In the genomic region with DNA sequence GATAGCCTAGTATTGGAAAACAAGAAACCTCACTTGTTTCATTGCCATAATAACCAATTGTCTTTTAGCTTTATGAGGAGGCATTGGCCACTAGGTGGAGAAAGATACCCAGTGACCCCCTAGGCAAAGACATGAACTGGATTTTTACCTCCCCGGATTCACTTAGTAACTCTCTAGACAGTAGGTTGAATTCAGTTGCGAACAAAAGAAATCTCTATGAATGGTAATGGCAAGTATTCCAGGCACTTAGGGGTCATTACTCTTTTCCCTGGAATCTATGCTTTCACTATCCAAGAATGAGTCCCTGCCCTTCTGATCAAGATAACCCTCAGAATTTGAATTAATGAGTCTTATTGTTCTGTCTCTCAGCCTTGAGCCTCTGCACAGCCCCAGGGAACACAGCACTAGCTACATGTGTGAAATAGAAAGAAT, we compare ENCODE assay signal across 8 cellular contexts. TPM values are rescaled to one million over a fixed set of nuclear protein-coding genes. Genes with fewer than 3 reads are reported as not detected.
A peak's percentile ranks its signal among the peaks of the same experiment; 100 is the strongest.
DNase-seq lines count a peak whose midpoint lies in the region; ATAC-seq and TF ChIP-seq lines count a peak whose summit lies in the region.

No MANE protein-coding gene starts in this region.

- no peaks in the 10 kb centered on the region for H3K4me1 Mint-ChIP-seq in activated CD8-positive, alpha-beta memory T cell treated with anti-CD3 and anti-CD28 coated beads, Interleukin-2, amount 10 ng/mL, durations not matched to agents 7 days and 5 days

- no peaks in the 10 kb centered on the region for H3K36me3 Mint-ChIP-seq in activated CD8-positive, alpha-beta memory T cell treated with anti-CD3 and anti-CD28 coated beads, Interleukin-2, amount 10 ng/mL, durations not matched to agents 7 days and 5 days

- TF ChIP-seq CTCF in 22Rv1 (IDR thresholded peaks at IDR 0.05) (peak; percentile 63), GM20000 (IDR thresholded peaks at IDR 0.05; ENCODE audit: extremely low read depth, missing control alignments) (no peak), liver (IDR thresholded peaks at IDR 0.05; ENCODE audit: low read depth, low read length, missing input control) (peak; percentile 34)

- H3K9me3 Mint-ChIP-seq in activated CD8-positive, alpha-beta memory T cell treated with anti-CD3 and anti-CD28 coated beads, Interleukin-2, amount 10 ng/mL, durations not matched to agents 7 days and 5 days (ENCODE audit: low read depth), result no peaks in the 10 kb centered on the region

- ATAC-seq in activated CD8-positive, alpha-beta memory T cell treated with anti-CD3 and anti-CD28 coated beads, Interleukin-2, amount 10 ng/mL, durations not matched to agents 7 days and 5 days, result no peak
- ATAC-seq in GM21528 (IDR thresholded peaks at IDR 0.05; ENCODE audit: low FRiP score, unreplicated experiment) (no peak), left colon (no peak)

- DNase-seq in GM20000 (ENCODE audit: low spot score), result peak; percentile 35
- DNase-seq in NCI-H460 (ENCODE audit: extremely low read depth, low read depth), result peak; percentile 15
- DNase-seq in cerebellar cortex (ENCODE audit: low spot score), result peak; percentile 61
- DNase-seq in activated CD8-positive, alpha-beta memory T cell treated with anti-CD3 and anti-CD28 coated beads, Interleukin-2, amount 10 ng/mL, durations not matched to agents 7 days and 5 days, result no peak
- no peak for DNase-seq in left colon

- no peak overlapping the region for H3K4me3 ChIP-seq in liver (ENCODE audit: low read depth in 1 of 3, low read length in 3 of 3)

- H3K9ac ChIP-seq in liver (ENCODE audit: low read depth in 1 of 2, low read length in 2 of 2), result no peak overlapping the region

- intact Hi-C loops in left colon (cut with DNase I, micrococcal nuclease), result no loop called here

- H3K27me3 ChIP-seq in liver (ENCODE audit: control insufficient read depth in 4 of 4, insufficient read depth in 4 of 4, low read length in 3 of 4), result peaks cover 0 to 3% (median 1%) of the 10 kb centered on the region in 4 donors

- no peaks in the 10 kb centered on the region for H3K36me3 ChIP-seq in liver (ENCODE audit: control insufficient read depth in 4 of 4, insufficient read depth in 3 of 4, low read depth in 1 of 4, low read length in 3 of 4)

- no peak overlapping the region for H3K27ac ChIP-seq in 22Rv1
- no peak overlapping the region for H3K27ac ChIP-seq in liver (ENCODE audit: low read depth in 1 of 2, low read length in 2 of 2)

- no peak overlapping the region for H3K4me3 Mint-ChIP-seq in activated CD8-positive, alpha-beta memory T cell treated with anti-CD3 and anti-CD28 coated beads, Interleukin-2, amount 10 ng/mL, durations not matched to agents 7 days and 5 days

- CTCF ChIA-PET in activated CD8-positive, alpha-beta memory T cell treated with anti-CD3 and anti-CD28 coated beads, Interleukin-2, amount 10 ng/mL, durations not matched to agents 7 days and 5 days (lab: Charles Lee), result interaction anchor here (0.6 to 1.2 kb wide), 3 partner anchors 9 to 197 kb away, joined by 3 to 7 read pairs (median 3); no protein-coding TSS in a partner anchor

- no peaks in the 10 kb centered on the region for H3K4me1 ChIP-seq in liver (ENCODE audit: control insufficient read depth in 4 of 4, insufficient read depth in 4 of 4, low read length in 3 of 4)

- H3K27ac Mint-ChIP-seq in activated CD8-positive, alpha-beta memory T cell treated with anti-CD3 and anti-CD28 coated beads, Interleukin-2, amount 10 ng/mL, durations not matched to agents 7 days and 5 days, result no peak overlapping the region

- 25% methylated on average over 2 of the region's 2 CpGs for WGBS in liver

- no peaks in the 10 kb centered on the region for H3K9me3 ChIP-seq in liver (ENCODE audit: control insufficient read depth in 4 of 4, low read length in 3 of 4)

- H3K27me3 Mint-ChIP-seq in activated CD8-positive, alpha-beta memory T cell treated with anti-CD3 and anti-CD28 coated beads, Interleukin-2, amount 10 ng/mL, durations not matched to agents 7 days and 5 days, result peaks cover 5% of the 10 kb centered on the region

- peak; percentile 72 to 80 for TF ChIP-seq RAD21 in liver (IDR thresholded peaks at IDR 0.05)

TF ChIP-seq in liver, 16 proteins besides CTCF, POLR2A, EP300 and RAD21:
- TF ChIP-seq GABPA (IDR thresholded peaks at IDR 0.05 in 1 of 2, conservative IDR thresholded peaks at IDR 0.05 in 1 of 2) (no peak), EGR1 (IDR thresholded peaks at IDR 0.05; ENCODE audit: low read depth in 2 of 2) (no peak), FOXA1 (IDR thresholded peaks at IDR 0.05) (no peak), RXRA (IDR thresholded peaks at IDR 0.05) (no peak), HNF4A (conservative IDR thresholded peaks at IDR 0.05) (no peak), FOXA2 (IDR thresholded peaks at IDR 0.05) (no peak), NR2F2 (IDR thresholded peaks at IDR 0.05) (no peak), TAF1 (conservative IDR thresholded peaks at IDR 0.05) (no peak), JUND (IDR thresholded peaks at IDR 0.05) (no peak), HNF4G (IDR thresholded peaks at IDR 0.05) (no peak), YY1 (IDR thresholded peaks at IDR 0.05) (no peak)
- TF ChIP-seq, protein P1, sequence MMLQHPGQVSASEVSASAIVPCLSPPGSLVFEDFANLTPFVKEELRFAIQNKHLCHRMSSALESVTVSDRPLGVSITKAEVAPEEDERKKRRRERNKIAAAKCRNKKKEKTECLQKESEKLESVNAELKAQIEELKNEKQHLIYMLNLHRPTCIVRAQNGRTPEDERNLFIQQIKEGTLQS (IDR thresholded peaks at IDR 0.05), result no peak
- TF ChIP-seq, protein P2, sequence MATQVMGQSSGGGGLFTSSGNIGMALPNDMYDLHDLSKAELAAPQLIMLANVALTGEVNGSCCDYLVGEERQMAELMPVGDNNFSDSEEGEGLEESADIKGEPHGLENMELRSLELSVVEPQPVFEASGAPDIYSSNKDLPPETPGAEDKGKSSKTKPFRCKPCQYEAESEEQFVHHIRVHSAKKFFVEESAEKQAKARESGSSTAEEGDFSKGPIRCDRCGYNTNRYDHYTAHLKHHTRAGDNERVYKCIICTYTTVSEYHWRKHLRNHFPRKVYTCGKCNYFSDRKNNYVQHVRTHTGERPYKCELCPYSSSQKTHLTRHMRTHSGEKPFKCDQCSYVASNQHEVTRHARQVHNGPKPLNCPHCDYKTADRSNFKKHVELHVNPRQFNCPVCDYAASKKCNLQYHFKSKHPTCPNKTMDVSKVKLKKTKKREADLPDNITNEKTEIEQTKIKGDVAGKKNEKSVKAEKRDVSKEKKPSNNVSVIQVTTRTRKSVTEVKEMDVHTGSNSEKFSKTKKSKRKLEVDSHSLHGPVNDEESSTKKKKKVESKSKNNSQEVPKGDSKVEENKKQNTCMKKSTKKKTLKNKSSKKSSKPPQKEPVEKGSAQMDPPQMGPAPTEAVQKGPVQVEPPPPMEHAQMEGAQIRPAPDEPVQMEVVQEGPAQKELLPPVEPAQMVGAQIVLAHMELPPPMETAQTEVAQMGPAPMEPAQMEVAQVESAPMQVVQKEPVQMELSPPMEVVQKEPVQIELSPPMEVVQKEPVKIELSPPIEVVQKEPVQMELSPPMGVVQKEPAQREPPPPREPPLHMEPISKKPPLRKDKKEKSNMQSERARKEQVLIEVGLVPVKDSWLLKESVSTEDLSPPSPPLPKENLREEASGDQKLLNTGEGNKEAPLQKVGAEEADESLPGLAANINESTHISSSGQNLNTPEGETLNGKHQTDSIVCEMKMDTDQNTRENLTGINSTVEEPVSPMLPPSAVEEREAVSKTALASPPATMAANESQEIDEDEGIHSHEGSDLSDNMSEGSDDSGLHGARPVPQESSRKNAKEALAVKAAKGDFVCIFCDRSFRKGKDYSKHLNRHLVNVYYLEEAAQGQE (IDR thresholded peaks at IDR 0.05), result no peak
- TF ChIP-seq, protein P3, sequence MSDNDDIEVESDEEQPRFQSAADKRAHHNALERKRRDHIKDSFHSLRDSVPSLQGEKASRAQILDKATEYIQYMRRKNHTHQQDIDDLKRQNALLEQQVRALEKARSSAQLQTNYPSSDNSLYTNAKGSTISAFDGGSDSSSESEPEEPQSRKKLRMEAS (IDR thresholded peaks at IDR 0.05), result no peak
- TF ChIP-seq, protein P4, sequence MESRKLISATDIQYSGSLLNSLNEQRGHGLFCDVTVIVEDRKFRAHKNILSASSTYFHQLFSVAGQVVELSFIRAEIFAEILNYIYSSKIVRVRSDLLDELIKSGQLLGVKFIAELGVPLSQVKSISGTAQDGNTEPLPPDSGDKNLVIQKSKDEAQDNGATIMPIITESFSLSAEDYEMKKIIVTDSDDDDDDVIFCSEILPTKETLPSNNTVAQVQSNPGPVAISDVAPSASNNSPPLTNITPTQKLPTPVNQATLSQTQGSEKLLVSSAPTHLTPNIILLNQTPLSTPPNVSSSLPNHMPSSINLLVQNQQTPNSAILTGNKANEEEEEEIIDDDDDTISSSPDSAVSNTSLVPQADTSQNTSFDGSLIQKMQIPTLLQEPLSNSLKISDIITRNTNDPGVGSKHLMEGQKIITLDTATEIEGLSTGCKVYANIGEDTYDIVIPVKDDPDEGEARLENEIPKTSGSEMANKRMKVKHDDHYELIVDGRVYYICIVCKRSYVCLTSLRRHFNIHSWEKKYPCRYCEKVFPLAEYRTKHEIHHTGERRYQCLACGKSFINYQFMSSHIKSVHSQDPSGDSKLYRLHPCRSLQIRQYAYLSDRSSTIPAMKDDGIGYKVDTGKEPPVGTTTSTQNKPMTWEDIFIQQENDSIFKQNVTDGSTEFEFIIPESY (IDR thresholded peaks at IDR 0.05), result no peak

RNA-seq across cellular contexts. Expression of a gene that starts 29.5 kb away (rescaled TPM):
- not detected in 2 replicates for total RNA-seq in NCI-H460 (2014; rRNA removed; shearing (Covaris generic))
- not detected in 2 replicates for polyA plus RNA-seq in NCI-H460 (2014; cell fraction: nucleus; rRNA removed)
- 1 to 10 TPM; 1.0 to 1.4 TPM for total RNA-seq in liver
- 1 to 10 TPM; 1.1 to 1.7 TPM for polyA plus RNA-seq in liver
- total RNA-seq in activated CD8-positive, alpha-beta memory T cell treated with anti-CD3 and anti-CD28 coated beads, Interleukin-2, amount 10 ng/mL, durations not matched to agents 7 days and 5 days, result not detected
- total RNA-seq in left colon, result 1 to 10 TPM; 4.8 to 5.1 TPM

Comparison
In these comparisons a context has a peak if more than half of its experiments do, and no peak if none do; other contexts are left out.
1. DNase-seq: peak in GM20000 (single experiment), NCI-H460 (single experiment) and cerebellar cortex (single experiment); none in activated CD8-positive, alpha-beta memory T cell treated with anti-CD3 and anti-CD28 coated beads, Interleukin-2, amount 10 ng/mL, durations not matched to agents 7 days and 5 days (single experiment) and left colon (0 of 2).